8 cellular contexts compared by ENCODE assay signal in the genomic region with DNA sequence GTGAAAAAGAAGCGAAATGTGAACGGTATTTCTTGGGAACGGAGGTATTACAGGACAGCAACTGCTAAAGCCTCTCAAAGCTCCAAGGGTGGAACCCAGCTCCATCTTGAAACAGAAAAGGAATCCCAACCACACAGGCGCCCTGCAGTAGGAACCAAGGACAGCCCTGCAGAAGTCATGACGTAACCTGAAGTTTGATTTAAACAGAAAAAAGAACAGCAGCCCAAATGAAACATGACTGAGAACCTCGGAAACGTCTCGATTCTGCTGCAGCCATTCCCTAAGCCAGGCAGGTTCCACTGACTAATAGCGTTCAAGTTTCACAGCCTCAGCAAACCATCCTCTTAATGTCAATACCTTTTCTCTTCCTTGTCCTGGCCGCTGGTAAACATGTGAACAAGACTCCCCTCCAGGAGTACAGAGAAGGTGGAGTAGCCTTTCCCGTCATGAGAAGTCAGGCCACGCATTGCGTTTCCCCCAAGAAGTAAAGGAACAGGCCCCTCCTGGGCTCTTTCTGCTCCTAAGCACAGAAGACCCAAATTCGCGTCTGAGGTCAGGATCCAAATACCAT. TPM values are rescaled to one million over a fixed set of nuclear protein-coding genes. Genes with fewer than 3 reads are reported as not detected.
DNase-seq lines count a peak whose midpoint lies in the region; ATAC-seq and TF ChIP-seq lines count a peak whose summit lies in the region.

No MANE protein-coding gene starts in this region.

- no peaks in the 10 kb centered on the region for H3K9me3 Mint-ChIP-seq in CD8-positive, alpha-beta T cell
- no peaks in the 10 kb centered on the region for H3K9me3 Mint-ChIP-seq in osteocyte (ENCODE audit: unreplicated experiment)

- TF ChIP-seq CTCF in CD8-positive, alpha-beta T cell (IDR thresholded peaks at IDR 0.05) = no peak
- TF ChIP-seq CTCF in PC-3 (conservative IDR thresholded peaks at IDR 0.05; ENCODE audit: low read depth, low read length) (no peak), epithelial cell of proximal tubule (conservative IDR thresholded peaks at IDR 0.05; ENCODE audit: low read depth, low read length) (no peak), osteocyte (IDR thresholded peaks at IDR 0.05) (no peak)

- peak overlapping the region; percentile 97 for H3K27ac Mint-ChIP-seq in CD8-positive, alpha-beta T cell
- peak overlapping the region; percentile 90 for H3K27ac Mint-ChIP-seq in osteocyte (ENCODE audit: unreplicated experiment)

- H3K9ac ChIP-seq in PC-3 (ENCODE audit: low read length) = peak overlapping the region; percentile 77

- no peaks in the 10 kb centered on the region for H3K36me3 ChIP-seq in CD8-positive, alpha-beta T cell (ENCODE audit: insufficient read depth, low read length)
- H3K36me3 ChIP-seq in PC-3 (ENCODE audit: low read depth, low read length) = peaks cover 9% of the 10 kb centered on the region; the same call in 1 of the 2 replicates

- ATAC-seq in CD8-positive, alpha-beta T cell = no peak
- ATAC-seq in PC-3 = peak; percentile 36
- ATAC-seq in HG03159 (IDR thresholded peaks at IDR 0.05; ENCODE audit: unreplicated experiment) = no peak
- ATAC-seq in HG03378 (IDR thresholded peaks at IDR 0.05; ENCODE audit: unreplicated experiment) = no peak

- peaks cover 11% of the 10 kb centered on the region for H3K36me3 Mint-ChIP-seq in CD8-positive, alpha-beta T cell
- peaks cover 4% of the 10 kb centered on the region for H3K36me3 Mint-ChIP-seq in osteocyte (ENCODE audit: unreplicated experiment)

- peaks cover 98% of the 10 kb centered on the region for H3K79me2 ChIP-seq in PC-3 (ENCODE audit: low read length)

- POLR2A ChIA-PET in CD8-positive, alpha-beta T cell (lab: Charles Lee) = interaction anchor here (1.3 to 2.2 kb wide), 2 partner anchors 11 to 19 kb away, joined by 10 read pairs; no protein-coding TSS in a partner anchor
- POLR2A ChIA-PET in PC-3 (lab: Charles Lee; ENCODE audit: unreplicated experiment) = interaction anchor here (0.6 kb wide), 1 partner anchor 20 kb away, joined by 3 read pairs; no protein-coding TSS in a partner anchor

- intact Hi-C loops in CD8-positive, alpha-beta T cell (cut with DNase I, micrococcal nuclease) = loop anchor here (1.0 to 5.0 kb wide), 3 partner anchors 12 to 903 kb away; partner anchors contain the start of genes ABCC11 (in 1 of the 2), ITFG1 (in 1 of the 2) and PHKB (in 1 of the 2)
- intact Hi-C loops in PC-3 (cut with micrococcal nuclease) = loop anchor here (5.0 kb wide), 4 partner anchors 77 to 257 kb away; no protein-coding TSS in a partner anchor

- H3K27ac ChIP-seq in CD8-positive, alpha-beta T cell (ENCODE audit: low read depth, low read length) = no peak overlapping the region
- peak overlapping the region; percentile 51 for H3K27ac ChIP-seq in PC-3 (ENCODE audit: low read length)

- H3K4me1 Mint-ChIP-seq in CD8-positive, alpha-beta T cell (ENCODE audit: low read depth) = peaks cover 40% of the 10 kb centered on the region
- H3K4me1 Mint-ChIP-seq in osteocyte (ENCODE audit: unreplicated experiment) = peaks cover 54% of the 10 kb centered on the region

- no peaks in the 10 kb centered on the region for H3F3A ChIP-seq in PC-3 (ENCODE audit: low read length, unreplicated experiment)

- peaks cover 6% of the 10 kb centered on the region; the same call in 1 of the 2 replicates for H4K20me1 ChIP-seq in PC-3 (ENCODE audit: low read length)

- no peaks in the 10 kb centered on the region for H3K27me3 ChIP-seq in CD8-positive, alpha-beta T cell (ENCODE audit: insufficient read depth, low read length)
- H3K27me3 ChIP-seq in PC-3 (ENCODE audit: low read length) = no peaks in the 10 kb centered on the region

- H3K9me3 ChIP-seq in CD8-positive, alpha-beta T cell (ENCODE audit: low read length) = no peaks in the 10 kb centered on the region
- no peaks in the 10 kb centered on the region for H3K9me3 ChIP-seq in PC-3 (ENCODE audit: low read length)

- H3K4me3 ChIP-seq in CD8-positive, alpha-beta T cell (ENCODE audit: low read depth, low read length) = no peak overlapping the region
- H3K4me3 ChIP-seq in PC-3 (ENCODE audit: low read length) = peak overlapping the region; percentile 81
- peak overlapping the region; percentile 59 for H3K4me3 ChIP-seq in epithelial cell of proximal tubule (ENCODE audit: low read depth, low read length)

- peaks cover 25% of the 10 kb centered on the region for H3K4me1 ChIP-seq in CD8-positive, alpha-beta T cell (ENCODE audit: insufficient read depth, low read length)
- peaks cover 27% of the 10 kb centered on the region for H3K4me1 ChIP-seq in PC-3 (ENCODE audit: insufficient read depth, low read length)

- H3K9me2 ChIP-seq in PC-3 (replicated peaks; ENCODE audit: low read length) = no peaks in the 10 kb centered on the region

- H3K27me3 Mint-ChIP-seq in CD8-positive, alpha-beta T cell (ENCODE audit: low read depth) = no peaks in the 10 kb centered on the region
- no peaks in the 10 kb centered on the region for H3K27me3 Mint-ChIP-seq in osteocyte (ENCODE audit: unreplicated experiment)

- CTCF ChIA-PET in CD8-positive, alpha-beta T cell (lab: Charles Lee) = interaction anchor here (0.7 to 5.2 kb wide), 5 partner anchors 9 to 265 kb away, joined by 3 to 32 read pairs (median 3); no protein-coding TSS in a partner anchor
- CTCF ChIA-PET in PC-3 (lab: Charles Lee) = interaction anchor here (1.7 kb wide), 1 partner anchor 161 kb away, joined by 5 read pairs; no protein-coding TSS in a partner anchor

- BruUV-seq in PC-3 (replicated peaks; lab: Mats Ljungman, UMichigan) = TSS peak; percentile 39

- H3K4me3 Mint-ChIP-seq in CD8-positive, alpha-beta T cell = peak overlapping the region; percentile 89
- H3K4me3 Mint-ChIP-seq in osteocyte (ENCODE audit: unreplicated experiment) = peak overlapping the region; percentile 81

- peak overlapping the region; percentile 13 for H2AFZ ChIP-seq in PC-3 (ENCODE audit: low read length)

- no peak for DNase-seq in CD8-positive, alpha-beta T cell
- DNase-seq in PC-3 (peak; percentile 31), epithelial cell of proximal tubule (ENCODE audit: low read depth) (no peak), osteocyte (ENCODE audit: extremely low spot score, unreplicated experiment) (no peak), SKM-1 (lab: John Stamatoyannopoulos, UW; ENCODE audit: unreplicated experiment) (no peak), hippocampal formation (lab: John Stamatoyannopoulos, UW) (no peak)

- peak overlapping the region; percentile 98 for H3K4me2 ChIP-seq in PC-3 (ENCODE audit: low read length)

RNA-seq across cellular contexts. Expression of gene SIAH1, which starts 20.1 kb away (rescaled TPM):
- total RNA-seq in CD8-positive, alpha-beta T cell = 10 to 100 TPM; 28.1 to 34.8 TPM
- 10.9 and 16.2 TPM in 2 replicates for total RNA-seq in PC-3 (2014; rRNA removed)
- 15.3 and 17.9 TPM in 2 replicates for total RNA-seq in epithelial cell of proximal tubule
- total RNA-seq in osteocyte = 29.4 and 32.2 TPM in 2 replicates
